8 cellular contexts compared by ENCODE assay signal in the genomic region with DNA sequence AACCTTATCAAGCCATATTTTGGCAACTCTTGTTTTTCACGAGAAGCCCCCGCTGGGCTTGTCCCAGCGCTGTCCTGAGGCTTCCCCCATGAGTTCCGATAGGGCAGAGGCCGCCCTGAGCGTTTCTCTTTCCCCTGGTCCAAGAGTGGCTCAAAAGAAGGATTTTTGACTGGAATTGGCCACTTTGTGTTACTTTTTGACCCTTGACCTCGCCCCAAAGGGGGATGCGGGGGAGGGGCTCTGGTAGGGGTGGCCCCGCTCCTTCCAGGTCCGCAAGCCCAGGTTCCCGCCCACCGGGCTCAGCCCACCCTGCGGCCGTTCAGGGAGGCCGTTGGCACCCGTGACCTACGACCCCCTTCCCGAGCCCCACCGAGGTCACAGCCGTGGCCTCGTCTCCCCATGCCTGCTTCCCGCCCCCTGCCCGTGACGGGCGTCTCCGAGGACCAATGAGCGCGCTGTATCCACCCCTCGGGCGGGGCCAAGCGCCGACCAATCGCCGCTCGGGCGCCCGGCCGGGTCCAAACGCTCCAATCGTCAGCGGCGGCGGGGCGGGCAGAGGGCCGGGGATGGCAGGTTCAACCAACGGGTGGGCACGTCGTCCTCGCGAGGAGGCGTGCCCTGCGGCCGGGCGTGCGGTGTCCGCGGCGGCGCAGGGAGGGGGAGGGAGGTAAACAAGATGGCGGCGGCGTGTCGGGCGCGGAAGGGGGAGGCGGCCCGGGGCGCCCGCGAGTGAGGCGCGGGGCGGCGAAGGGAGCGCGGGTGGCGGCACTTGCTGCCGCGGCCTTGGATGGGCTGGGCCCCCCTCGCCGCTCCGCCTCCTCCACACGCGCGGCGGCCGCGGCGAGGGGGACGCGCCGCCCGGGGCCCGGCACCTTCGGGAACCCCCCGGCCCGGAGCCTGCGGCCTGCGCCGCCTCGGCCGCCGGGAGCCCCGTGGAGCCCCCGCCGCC. TPM values are rescaled to one million over a fixed set of nuclear protein-coding genes. Genes with fewer than 3 reads are reported as not detected.
DNase-seq lines count a peak whose midpoint lies in the region; ATAC-seq, FAIRE-seq and TF ChIP-seq lines count a peak whose summit lies in the region.

A gene with protein sequence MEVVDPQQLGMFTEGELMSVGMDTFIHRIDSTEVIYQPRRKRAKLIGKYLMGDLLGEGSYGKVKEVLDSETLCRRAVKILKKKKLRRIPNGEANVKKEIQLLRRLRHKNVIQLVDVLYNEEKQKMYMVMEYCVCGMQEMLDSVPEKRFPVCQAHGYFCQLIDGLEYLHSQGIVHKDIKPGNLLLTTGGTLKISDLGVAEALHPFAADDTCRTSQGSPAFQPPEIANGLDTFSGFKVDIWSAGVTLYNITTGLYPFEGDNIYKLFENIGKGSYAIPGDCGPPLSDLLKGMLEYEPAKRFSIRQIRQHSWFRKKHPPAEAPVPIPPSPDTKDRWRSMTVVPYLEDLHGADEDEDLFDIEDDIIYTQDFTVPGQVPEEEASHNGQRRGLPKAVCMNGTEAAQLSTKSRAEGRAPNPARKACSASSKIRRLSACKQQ (plus strand): TSS at position 665 of the 949 bp plus-strand sequence. CDS start 1,136 bp downstream, outside the sequence.

- ATAC-seq in GM21515 (IDR thresholded peaks at IDR 0.05; ENCODE audit: unreplicated experiment), result peak; percentile 83

- H3K27ac ChIP-seq in OCI-LY3 (ENCODE audit: low read length), result peak within 1 kb of the TSS; percentile 55

- peaks cover 46% of the 10 kb centered on the region for H3K79me2 ChIP-seq in OCI-LY3 (ENCODE audit: low read length)

- TF ChIP-seq CTCF in D721Med (IDR thresholded peaks at IDR 0.05; ENCODE audit: insufficient read depth, missing control alignments) (no peak), OCI-LY3 (IDR thresholded peaks at IDR 0.05; ENCODE audit: low read depth, low read length) (no peak)

- H2AFZ ChIP-seq in OCI-LY3 (ENCODE audit: low read depth, low read length), result peak within 1 kb of the TSS; percentile 35; the same call in 1 of the 2 replicates

- H3K4me2 ChIP-seq in OCI-LY3 (ENCODE audit: low read length), result peak within 1 kb of the TSS; percentile 89

- H3K27me3 ChIP-seq in OCI-LY3 (ENCODE audit: low read depth, low read length) (no peaks in the 10 kb centered on the region), mononuclear cell (ENCODE audit: insufficient read depth, low read length) (no peaks in the 10 kb centered on the region)

- no peak for FAIRE-seq in D721Med (lab: Jason Lieb, UNC)

- peak; percentile 99 for DNase-seq in D721Med (ENCODE audit: insufficient read length, low spot score)
- peak; percentile 100 for DNase-seq in HuH-7.5 (ENCODE audit: low spot score)
- peak; percentile 99 for DNase-seq in activated T-cell treated with anti-CD3 and anti-CD28 coated beads for 24 hours (ENCODE audit: low read depth)
- DNase-seq in epidermal melanocyte (ENCODE audit: insufficient read length, low spot score), result peak; percentile 100
- DNase-seq in stimulated activated CD8-positive, alpha-beta memory T cell treated with anti-CD3 and anti-CD28 coated beads, Interleukin-2, amount 100 ng/mL, for 48 hours (ENCODE audit: low read depth in 2 of 2), result peak; percentile 99 to 100

- H3K9me3 ChIP-seq in OCI-LY3 (ENCODE audit: insufficient read depth, low read length) (no peaks in the 10 kb centered on the region), mononuclear cell (ENCODE audit: low read depth, low read length) (no peaks in the 10 kb centered on the region)

- peaks cover 17% of the 10 kb centered on the region for H3K36me3 ChIP-seq in OCI-LY3 (replicated peaks; ENCODE audit: low read depth, low read length)

- H3K4me3 ChIP-seq in OCI-LY3 (ENCODE audit: low read length), result peak within 1 kb of the TSS; percentile 86
- H3K4me3 ChIP-seq in mononuclear cell (ENCODE audit: low read length), result peak within 1 kb of the TSS; percentile 62

- H3K4me1 ChIP-seq in OCI-LY3 (ENCODE audit: low read length) (peaks cover 14% of the 10 kb centered on the region), mononuclear cell (ENCODE audit: insufficient read depth, low read length) (peaks cover 61% of the 10 kb centered on the region)

- H4K20me1 ChIP-seq in OCI-LY3 (ENCODE audit: insufficient read depth, low read length), result peaks cover 22% of the 10 kb centered on the region

- H3K9ac ChIP-seq in OCI-LY3 (ENCODE audit: low read length), result peak within 1 kb of the TSS; percentile 71

RNA-seq across cellular contexts. Expression of the gene that starts here (rescaled TPM):
- 36.7 TPM for total RNA-seq in mononuclear cell

Comparison
In these comparisons a context has a peak if more than half of its experiments do, and no peak if none do; other contexts are left out.
1. Peak in every context shown above with its lines: DNase-seq, ATAC-seq, H3K4me3 ChIP-seq and H3K27ac ChIP-seq.